Comparison of ENCODE assay signal across 17 cellular contexts in the genomic region with DNA sequence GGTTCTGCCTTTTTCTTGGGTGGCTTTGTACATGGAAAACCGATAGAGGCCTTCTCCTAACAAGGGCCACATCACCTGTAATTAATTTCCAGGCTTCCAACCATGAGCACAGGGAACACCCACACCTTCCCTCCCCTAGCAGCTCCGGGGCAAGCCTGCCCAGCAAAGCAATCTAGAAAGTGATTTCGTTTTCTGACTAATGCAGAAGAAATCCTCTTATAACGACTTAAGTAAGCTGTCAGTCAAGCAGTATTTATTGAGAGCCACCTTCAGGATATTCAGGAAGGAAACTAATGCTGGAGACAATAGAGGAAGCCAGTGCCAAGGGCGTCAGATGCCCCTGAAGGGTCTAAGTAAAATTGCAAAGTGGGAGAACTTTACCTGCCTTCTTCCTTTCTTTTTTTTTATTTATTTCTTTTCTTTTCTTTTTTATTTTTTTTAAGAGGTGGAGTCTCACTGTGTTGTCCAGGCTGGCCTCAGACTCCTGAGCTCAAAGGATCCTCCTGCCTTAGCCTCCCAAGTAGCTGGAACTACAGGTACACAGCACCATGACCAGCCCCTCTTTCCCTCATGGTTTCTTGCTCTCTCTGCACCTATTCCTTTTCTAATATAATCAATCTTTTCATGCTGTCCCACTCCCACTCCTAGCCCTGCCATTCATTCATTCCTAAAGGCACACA.
DNase-seq lines count a peak whose midpoint lies in the region; ATAC-seq, FAIRE-seq and TF ChIP-seq lines count a peak whose summit lies in the region.
"Had no signal": no experiment of that assay in that cellular context is flagged by ENCODE, and none has a peak within 500 bp of the region (broad histone marks: within the 10 kb centered on the region; RNA-seq: fewer than 3 reads in every experiment).

No MANE protein-coding gene starts in this region.

- DNase-seq in A673 (ENCODE audit: low spot score) (peak; percentile 34), KBM-7 (peak; percentile 41), RWPE2 (ENCODE audit: low spot score) (no peak), foreskin keratinocyte (peak in 1 of 2 donors; percentile 59), HepG2 (ENCODE audit: low spot score) (no peak), GM23248 (no peak), HUDEP-2 (lab: John Stamatoyannopoulos, UW; ENCODE audit: unreplicated experiment in 76 of 76) (no peak)
- DNase-seq: COR-L47, DMS53, HCEC 1CT, Kasumi-1, NCI-H1092 treated with DMSO at 0.1 percent for 48 hours, NCI-H187, NCI-H2171 treated with DMSO at 0.1 percent for 48 hours, NCI-H510A had no signal

- H3K36me3 ChIP-seq in A673 (ENCODE audit: insufficient read depth, low read length, poor library complexity, severe bottlenecking) (no peaks in the 10 kb centered on the region), RWPE2 (ENCODE audit: low read depth) (no peaks in the 10 kb centered on the region), HepG2 (replicated peaks in 1 of 2; ENCODE audit: control insufficient read depth in 1 of 2, insufficient read depth in 2 of 2, low read length in 2 of 2) (no peaks in the 10 kb centered on the region), GM23248 (ENCODE audit: low read depth) (no peaks in the 10 kb centered on the region)
- H3K36me3 ChIP-seq: SJSA1 had no signal

- H2AFZ ChIP-seq in HepG2 (ENCODE audit: low read length) (no peak overlapping the region), GM23248 (no peak overlapping the region)

- WGBS in HepG2 (ENCODE audit: low lambda C conversion rate) = 5% methylated on average over 5 of the region's 5 CpGs
- WGBS in GM23248 (ENCODE audit: low coverage in 1 of 2, low lambda C conversion rate in 2 of 2, missing lambda C conversion rate in 2 of 2), 2 experiments = 27% methylated on average over 5 of the region's 5 CpGs

- H4K20me1 ChIP-seq in HepG2 (ENCODE audit: insufficient read depth, low read length) (no peaks in the 10 kb centered on the region), GM23248 (ENCODE audit: insufficient read depth) (no peaks in the 10 kb centered on the region)

- no peak overlapping the region for H3K4me3 ChIP-seq in A673 (ENCODE audit: low read depth, low read length, poor library complexity, severe bottlenecking)
- no peak overlapping the region for H3K4me3 ChIP-seq in RWPE2 (ENCODE audit: severe bottlenecking)
- H3K4me3 ChIP-seq in HepG2 (replicated peaks in 1 of 3; ENCODE audit: insufficient read depth in 1 of 3, low read depth in 2 of 3, low read length in 3 of 3) = no peak overlapping the region
- no peak overlapping the region for H3K4me3 ChIP-seq in GM23248
- H3K4me3 ChIP-seq: SJSA1 had no signal

- POLR2A ChIA-PET in A673 (lab: Charles Lee; ENCODE audit: low non-redundant PET) = no interaction called here
- POLR2A ChIA-PET in HepG2 (lab: Yijun Ruan, JAX) = no interaction called here

- H3K4me2 ChIP-seq in HepG2 (ENCODE audit: low read depth, low read length) (no peak overlapping the region), GM23248 (ENCODE audit: unreplicated experiment) (no peak overlapping the region)

- TF ChIP-seq CTCF in A673 (conservative IDR thresholded peaks at IDR 0.05; ENCODE audit: low read depth, low read length) (no peak), RWPE2 (IDR thresholded peaks at IDR 0.05; ENCODE audit: poor library complexity, severe bottlenecking) (no peak), foreskin keratinocyte (conservative IDR thresholded peaks at IDR 0.05) (no peak), HepG2 (CRISPR knock-in tag; IDR thresholded peaks at IDR 0.05) (no peak)

- TF ChIP-seq POLR2A in HepG2 (IDR thresholded peaks at IDR 0.05; ENCODE audit: insufficient read depth in 1 of 2, low read depth in 2 of 2, low read length in 2 of 2) = no peak

- intact Hi-C loops in A673 (cut with micrococcal nuclease; ENCODE audit: unreplicated experiment) (no loop called here), HepG2 (cut with micrococcal nuclease; ENCODE audit: unreplicated experiment) (no loop called here)

- H3K79me2 ChIP-seq in HepG2 (ENCODE audit: insufficient read depth, low read length) (no peaks in the 10 kb centered on the region), GM23248 (ENCODE audit: insufficient read depth) (no peaks in the 10 kb centered on the region)

- CTCF ChIA-PET in A673 (lab: Charles Lee) = no interaction called here
- CTCF ChIA-PET in HepG2 (lab: Yijun Ruan, JAX; ENCODE audit: low intra/inter-chr PET ratio, low total read pairs) = no interaction called here

- no peak for TF ChIP-seq RAD21 in HepG2 (CRISPR knock-in tag; IDR thresholded peaks at IDR 0.05)

- H3K9me2 ChIP-seq in GM23248 (ENCODE audit: insufficient read depth) = no peaks in the 10 kb centered on the region

- no peak overlapping the region for H3K9ac ChIP-seq in HepG2 (ENCODE audit: insufficient read depth, low read depth, low read length)
- no peak overlapping the region for H3K9ac ChIP-seq in GM23248

- H3F3A ChIP-seq in GM23248 (ENCODE audit: insufficient read depth) = no peaks in the 10 kb centered on the region

- FAIRE-seq in HepG2 (lab: Jason Lieb, UNC) = no peak

- ATAC-seq in RWPE2 (ENCODE audit: low read depth) (peak; percentile 44; the same call in 1 of the 3 replicates), foreskin keratinocyte (peak; percentile 62), HepG2 (no peak), HG03175 (IDR thresholded peaks at IDR 0.05; ENCODE audit: unreplicated experiment) (no peak)

- BruUV-seq in A673 (replicated peaks; lab: Mats Ljungman, UMichigan) (no TSS peak), HepG2 (replicated peaks; lab: Mats Ljungman, UMichigan) (no TSS peak)

- H3K27ac ChIP-seq in A673 (ENCODE audit: low read depth, low read length, poor library complexity, severe bottlenecking) (no peak overlapping the region), RWPE2 (ENCODE audit: poor library complexity, severe bottlenecking) (no peak overlapping the region), foreskin keratinocyte (no peak overlapping the region), HepG2 (ENCODE audit: extremely low read length, insufficient read depth, low read length) (no peak overlapping the region), GM23248 (no peak overlapping the region)
- H3K27ac ChIP-seq: SJSA1 had no signal

- peaks cover 4% of the 10 kb centered on the region for H3K9me3 ChIP-seq in A673 (ENCODE audit: low read depth, low read length, poor library complexity, severe bottlenecking)
- no peaks in the 10 kb centered on the region for H3K9me3 ChIP-seq in RWPE2 (ENCODE audit: severe bottlenecking)
- H3K9me3 ChIP-seq in HepG2 (ENCODE audit: low read length) = no peaks in the 10 kb centered on the region
- no peaks in the 10 kb centered on the region for H3K9me3 ChIP-seq in GM23248 (ENCODE audit: low read depth)
- H3K9me3 ChIP-seq: SJSA1 had no signal

- peaks cover 15% of the 10 kb centered on the region for H3K4me1 ChIP-seq in A673 (ENCODE audit: insufficient read depth, low read length, poor library complexity, severe bottlenecking)
- no peaks in the 10 kb centered on the region for H3K4me1 ChIP-seq in RWPE2 (ENCODE audit: insufficient read depth, poor library complexity, severe bottlenecking)
- no peaks in the 10 kb centered on the region for H3K4me1 ChIP-seq in foreskin keratinocyte
- no peaks in the 10 kb centered on the region for H3K4me1 ChIP-seq in HepG2 (ENCODE audit: insufficient read depth, low read length)
- H3K4me1 ChIP-seq in GM23248 (ENCODE audit: insufficient read depth) = no peaks in the 10 kb centered on the region
- H3K4me1 ChIP-seq: SJSA1 had no signal

- in situ Hi-C loops in KBM-7 (cut with MboI; ENCODE audit: low pct_unique_long_range_greater_than_20kb, low sequenced_read_pairs) (loop anchor here (25.0 kb wide), 1 partner anchor 258 kb away; a partner anchor contains a TSS), HepG2 (cut with HindIII; ENCODE audit: extremely low pct_ligation_motif_present, low pct_unique_long_range_greater_than_20kb) (no loop called here), GM23248 (cut with MboI) (loop anchor here (10.0 kb wide), 1 partner anchor 185 kb away; no protein-coding TSS in a partner anchor)

- TF ChIP-seq EP300 in HepG2 (IDR thresholded peaks at IDR 0.05; ENCODE audit: low read depth in 2 of 2, low read length in 2 of 2) (no peak), HepG2 (CRISPR knock-in tag; IDR thresholded peaks at IDR 0.05; ENCODE audit: borderline replicate concordance) (no peak)

- H3K27me3 ChIP-seq in A673 (replicated peaks; ENCODE audit: insufficient read depth, low read depth, low read length, poor library complexity) = no peaks in the 10 kb centered on the region
- no peaks in the 10 kb centered on the region for H3K27me3 ChIP-seq in RWPE2 (ENCODE audit: insufficient read depth, poor library complexity, severe bottlenecking)
- H3K27me3 ChIP-seq in foreskin keratinocyte = peaks cover 9% of the 10 kb centered on the region
- peaks cover 0 to 12% of the 10 kb centered on the region in 2 experiments; a peak in 2 of 5 replicates for H3K27me3 ChIP-seq in HepG2 (ENCODE audit: control insufficient read depth in 1 of 2, insufficient read depth in 2 of 2, low read length in 2 of 2)
- H3K27me3 ChIP-seq in GM23248 (replicated peaks; ENCODE audit: insufficient read depth) = 0 out of 2 replicates have a peak, but pooled peaks cover 3% of the 10 kb centered on the region
- H3K27me3 ChIP-seq: SJSA1 had no signal

TF ChIP-seq in HepG2, 621 proteins besides CTCF, POLR2A, EP300 and RAD21:
- no peak for TF ChIP-seq SNRNP70 (IDR thresholded peaks at IDR 0.05; ENCODE audit: low read depth, low read length)
TF ChIP-seq in HepG2: peak in this region for 0.

Comparison
In these comparisons a context has a peak if more than half of its experiments do, and no peak if none do; other contexts are left out.
1. DNase-seq: peak in A673 (single experiment) and KBM-7 (single experiment); none in RWPE2 (single experiment), HepG2 (single experiment), GM23248 (single experiment) and HUDEP-2 (0 of 76).
2. ATAC-seq: peak in RWPE2 (single experiment) and foreskin keratinocyte (single experiment); none in HepG2 (single experiment) and HG03175 (single experiment).